In genomic region chr1:32032287-32032639, GRCh38 we compare ENCODE assay signal across 1 cellular context.
TF ChIP-seq lines count a peak whose summit lies in the region.

No MANE protein-coding gene starts in this region.

TF ChIP-seq in IMR-90, 13 proteins besides CTCF, POLR2A, EP300 and RAD21:
- no peak for TF ChIP-seq FOS (IDR thresholded peaks at IDR 0.05; ENCODE audit: low read depth, low read length)
- no peak for TF ChIP-seq SMC3 (IDR thresholded peaks at IDR 0.05; ENCODE audit: low read depth, low read length)
- TF ChIP-seq CHD1 (IDR thresholded peaks at IDR 0.05; ENCODE audit: low read depth, low read length) = no peak
- no peak for TF ChIP-seq NFE2L2 (IDR thresholded peaks at IDR 0.05; ENCODE audit: low read depth, low read length)
- TF ChIP-seq RFX5 (IDR thresholded peaks at IDR 0.05; ENCODE audit: low read depth, low read length) = no peak
- TF ChIP-seq MAZ (IDR thresholded peaks at IDR 0.05; ENCODE audit: borderline replicate concordance, low read depth, low read length) = no peak
- TF ChIP-seq USF2 (IDR thresholded peaks at IDR 0.05; ENCODE audit: low read depth, low read length) = no peak
- TF ChIP-seq ELK1 (IDR thresholded peaks at IDR 0.05; ENCODE audit: borderline replicate concordance, low read depth, low read length) = no peak
- no peak for TF ChIP-seq MAFK (IDR thresholded peaks at IDR 0.05; ENCODE audit: low read depth, low read length)
- no peak for TF ChIP-seq BHLHE40 (IDR thresholded peaks at IDR 0.05; ENCODE audit: low read depth, low read length)
- TF ChIP-seq MXI1 (IDR thresholded peaks at IDR 0.05; ENCODE audit: borderline replicate concordance, low read depth, low read length) = no peak
